Comparison of ENCODE assay signal across 31 cellular contexts in the genomic region with DNA sequence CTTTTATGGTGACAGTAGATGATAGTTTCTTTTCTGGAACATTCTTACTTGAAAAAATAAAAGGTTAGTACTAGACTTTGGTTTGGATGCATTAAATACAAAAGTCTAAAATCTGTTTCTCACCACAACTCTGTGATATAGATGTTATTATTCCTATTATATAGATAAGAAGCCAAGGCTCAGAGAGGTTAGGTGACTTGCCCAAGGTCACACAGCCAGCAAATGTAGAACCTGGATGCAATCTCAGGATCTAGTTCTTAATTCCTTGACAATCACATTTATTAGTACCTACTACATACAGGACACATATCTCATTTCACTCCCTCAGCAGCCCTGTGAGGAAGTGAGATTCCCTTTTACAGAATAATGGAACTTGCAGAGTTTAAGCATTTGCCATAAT.
"Had no signal": no experiment of that assay in that cellular context is flagged by ENCODE, and none has a peak within 500 bp of the region (broad histone marks: within the 10 kb centered on the region; RNA-seq: fewer than 3 reads in every experiment).

No MANE protein-coding gene starts in this region.

- H3K27ac Mint-ChIP-seq: activated CD4-positive, alpha-beta memory T cell treated with anti-CD3 and anti-CD28 coated beads for 36 hours; activated CD4-positive, alpha-beta T cell treated with anti-CD3 and anti-CD28 coated beads for 36 hours; activated CD4-positive, alpha-beta T cell treated with anti-CD3 and anti-CD28 coated beads, Interleukin-2, amount 10 ng/mL, durations not matched to agents 24 days and 14 days; activated CD8-positive, alpha-beta memory T cell treated with anti-CD3 and anti-CD28 coated beads, Interleukin-2, amount 10 ng/mL, durations not matched to agents 7 days and 5 days; activated CD8-positive, alpha-beta T cell treated with anti-CD3 and anti-CD28 coated beads, Interleukin-2, amount 10 ng/mL, durations not matched to agents 7 days and 5 days; activated naive CD4-positive, alpha-beta T cell treated with anti-CD3 and anti-CD28 coated beads, Interleukin-2, amount 10 ng/mL, durations not matched to agents 7 days and 5 days; activated naive CD4-positive, alpha-beta T cell treated with anti-CD3 and anti-CD28 coated beads, Interleukin-2, amount 50 U/mL, for 72 hours; activated naive CD8-positive, alpha-beta T cell treated with anti-CD3 and anti-CD28 coated beads, Interleukin-2, amount 10 ng/mL, durations not matched to agents 7 days and 5 days; activated T-cell treated with anti-CD3 and anti-CD28 coated beads, Interleukin-2, amount 50 U/mL, for 72 hours; brain; T-helper 17 cell; T-helper 2 cell treated with Interferon-gamma antibody and Interleukin-4, amounts not matched to agents 5 μg/mL and 100 μg/mL, for 36 hours had no signal

- DNase-seq: activated CD4-positive, alpha-beta memory T cell treated with anti-CD3 and anti-CD28 coated beads for 36 hours; activated CD4-positive, alpha-beta T cell treated with anti-CD3 and anti-CD28 coated beads for 36 hours; activated CD4-positive, alpha-beta T cell treated with anti-CD3 and anti-CD28 coated beads, Interleukin-2, amount 10 ng/mL, durations not matched to agents 24 days and 14 days; activated CD4-positive, CD25-positive, alpha-beta regulatory T cell; activated CD4-positive, CD25-positive, alpha-beta regulatory T cell treated with anti-CD3 and anti-CD28 coated beads, Interleukin-2, amount 50 U/mL, for 72 hours; activated CD8-positive, alpha-beta memory T cell treated with anti-CD3 and anti-CD28 coated beads, Interleukin-2, amount 10 ng/mL, durations not matched to agents 7 days and 5 days; activated CD8-positive, alpha-beta memory T cell treated with anti-CD3 and anti-CD28 coated beads, Interleukin-2, amount 50 U/mL, for 4 hours; activated CD8-positive, alpha-beta T cell treated with anti-CD3 and anti-CD28 coated beads, Interleukin-2, amount 10 ng/mL, durations not matched to agents 7 days and 5 days; activated gamma-delta T cell; activated naive CD4-positive, alpha-beta T cell; activated naive CD4-positive, alpha-beta T cell treated with anti-CD3 and anti-CD28 coated beads, Interleukin-2, amount 10 ng/mL, durations not matched to agents 7 days and 5 days; activated naive CD8-positive, alpha-beta T cell treated with anti-CD3 and anti-CD28 coated beads, Interleukin-2, amount 10 ng/mL, durations not matched to agents 7 days and 5 days; activated T-cell treated with anti-CD3 and anti-CD28 coated beads, Interleukin-2, amount 50 U/mL, for 1 hour; activated T-cell treated with anti-CD3 and anti-CD28 coated beads, Interleukin-2, amount 50 U/mL, for 72 hours; central memory CD4-positive, alpha-beta T cell; cerebellar nuclear complex; colonic mucosa; effector CD8-positive, alpha-beta T cell; erythroblast; esophagus squamous epithelium; foreskin melanocyte; head of caudate nucleus; T-helper 1 cell; T-helper 17 cell; T1000 had no signal

- H3K36me3 Mint-ChIP-seq: activated CD4-positive, alpha-beta memory T cell treated with anti-CD3 and anti-CD28 coated beads for 36 hours; activated CD8-positive, alpha-beta memory T cell treated with anti-CD3 and anti-CD28 coated beads, Interleukin-2, amount 10 ng/mL, durations not matched to agents 7 days and 5 days; activated naive CD4-positive, alpha-beta T cell treated with anti-CD3 and anti-CD28 coated beads, Interleukin-2, amount 10 ng/mL, durations not matched to agents 7 days and 5 days; activated naive CD4-positive, alpha-beta T cell treated with anti-CD3 and anti-CD28 coated beads, Interleukin-2, amount 50 U/mL, for 72 hours; activated naive CD8-positive, alpha-beta T cell treated with anti-CD3 and anti-CD28 coated beads, Interleukin-2, amount 10 ng/mL, durations not matched to agents 7 days and 5 days; brain had no signal

- H3K9me3 Mint-ChIP-seq: activated CD4-positive, alpha-beta memory T cell treated with anti-CD3 and anti-CD28 coated beads for 36 hours; activated CD4-positive, alpha-beta T cell treated with anti-CD3 and anti-CD28 coated beads, Interleukin-2, amount 10 ng/mL, durations not matched to agents 24 days and 14 days; activated naive CD4-positive, alpha-beta T cell treated with anti-CD3 and anti-CD28 coated beads, Interleukin-2, amount 10 ng/mL, durations not matched to agents 7 days and 5 days; activated naive CD4-positive, alpha-beta T cell treated with anti-CD3 and anti-CD28 coated beads, Interleukin-2, amount 50 U/mL, for 72 hours; activated naive CD8-positive, alpha-beta T cell treated with anti-CD3 and anti-CD28 coated beads, Interleukin-2, amount 10 ng/mL, durations not matched to agents 7 days and 5 days; activated T-cell treated with anti-CD3 and anti-CD28 coated beads, Interleukin-2, amount 50 U/mL, for 72 hours; brain; T-helper 2 cell treated with Interferon-gamma antibody and Interleukin-4, amounts not matched to agents 5 μg/mL and 100 μg/mL, for 36 hours had no signal

- H3K27me3 Mint-ChIP-seq: activated CD4-positive, alpha-beta T cell treated with anti-CD3 and anti-CD28 coated beads for 36 hours; activated naive CD4-positive, alpha-beta T cell treated with anti-CD3 and anti-CD28 coated beads, Interleukin-2, amount 10 ng/mL, durations not matched to agents 7 days and 5 days had no signal

- H3K4me1 Mint-ChIP-seq: activated CD4-positive, alpha-beta T cell treated with anti-CD3 and anti-CD28 coated beads for 36 hours; activated CD4-positive, alpha-beta T cell treated with anti-CD3 and anti-CD28 coated beads, Interleukin-2, amount 10 ng/mL, durations not matched to agents 24 days and 14 days; activated CD8-positive, alpha-beta memory T cell treated with anti-CD3 and anti-CD28 coated beads, Interleukin-2, amount 10 ng/mL, durations not matched to agents 7 days and 5 days; activated naive CD4-positive, alpha-beta T cell treated with anti-CD3 and anti-CD28 coated beads, Interleukin-2, amount 10 ng/mL, durations not matched to agents 7 days and 5 days; activated naive CD8-positive, alpha-beta T cell treated with anti-CD3 and anti-CD28 coated beads, Interleukin-2, amount 10 ng/mL, durations not matched to agents 7 days and 5 days; T-helper 17 cell had no signal

- ATAC-seq: activated CD4-positive, alpha-beta T cell treated with anti-CD3 and anti-CD28 coated beads for 36 hours; activated CD8-positive, alpha-beta memory T cell treated with anti-CD3 and anti-CD28 coated beads, Interleukin-2, amount 10 ng/mL, durations not matched to agents 7 days and 5 days; activated CD8-positive, alpha-beta T cell treated with anti-CD3 and anti-CD28 coated beads, Interleukin-2, amount 10 ng/mL, durations not matched to agents 7 days and 5 days; activated naive CD4-positive, alpha-beta T cell treated with anti-CD3 and anti-CD28 coated beads, Interleukin-2, amount 50 U/mL, for 72 hours; activated T-cell treated with anti-CD3 and anti-CD28 coated beads, Interleukin-2, amount 50 U/mL, for 72 hours; T-helper 17 cell had no signal

- H3K4me1 ChIP-seq: breast epithelium, colonic mucosa had no signal

- H3K9me3 ChIP-seq: ascending aorta, breast epithelium, colonic mucosa, esophagus squamous epithelium had no signal

- H3K4me3 Mint-ChIP-seq: activated CD4-positive, alpha-beta memory T cell treated with anti-CD3 and anti-CD28 coated beads for 36 hours; activated CD4-positive, alpha-beta T cell treated with anti-CD3 and anti-CD28 coated beads for 36 hours; activated CD4-positive, alpha-beta T cell treated with anti-CD3 and anti-CD28 coated beads, Interleukin-2, amount 10 ng/mL, durations not matched to agents 24 days and 14 days; activated CD8-positive, alpha-beta memory T cell treated with anti-CD3 and anti-CD28 coated beads, Interleukin-2, amount 10 ng/mL, durations not matched to agents 7 days and 5 days; activated CD8-positive, alpha-beta T cell treated with anti-CD3 and anti-CD28 coated beads, Interleukin-2, amount 10 ng/mL, durations not matched to agents 7 days and 5 days; activated naive CD4-positive, alpha-beta T cell treated with anti-CD3 and anti-CD28 coated beads, Interleukin-2, amount 10 ng/mL, durations not matched to agents 7 days and 5 days; activated naive CD8-positive, alpha-beta T cell treated with anti-CD3 and anti-CD28 coated beads, Interleukin-2, amount 10 ng/mL, durations not matched to agents 7 days and 5 days; activated T-cell treated with anti-CD3 and anti-CD28 coated beads, Interleukin-2, amount 50 U/mL, for 72 hours; brain; T-helper 17 cell; T-helper 2 cell treated with Interferon-gamma antibody and Interleukin-4, amounts not matched to agents 5 μg/mL and 100 μg/mL, for 36 hours had no signal

- H3K27ac ChIP-seq: ascending aorta, breast epithelium, cardiac muscle cell, colonic mucosa, esophagus squamous epithelium had no signal

- H3K27me3 ChIP-seq: ascending aorta, breast epithelium, cardiac muscle cell, colonic mucosa had no signal

- H3K4me3 ChIP-seq: ascending aorta, breast epithelium, cardiac muscle cell, colonic mucosa, esophagus squamous epithelium had no signal

- H3K36me3 ChIP-seq: ascending aorta, breast epithelium, cardiac muscle cell, colonic mucosa, esophagus squamous epithelium had no signal
